In genomic region chr2:28526733-28527132, GRCh38 we compare ENCODE assay signal across 7 cellular contexts. TPM values are rescaled to one million over a fixed set of nuclear protein-coding genes. Genes with fewer than 3 reads are reported as not detected.
"Had no signal": no experiment of that assay in that cellular context is flagged by ENCODE, and none has a peak within 500 bp of the region (broad histone marks: within the 10 kb centered on the region; RNA-seq: fewer than 3 reads in every experiment).

No MANE protein-coding gene starts in this region.

- DNase-seq: GM23248, GOT3, HCEC 1CT, IMR-90, KBM-7 had no signal

- H3K4me3 ChIP-seq: GM23248 had no signal

- H3K27ac ChIP-seq: GM23248 had no signal

RNA-seq across cellular contexts. Expression of gene PLB1, which starts 30.9 kb away (rescaled TPM):
- total RNA-seq: H9, HT-29 had no signal
